ENCODE assay signal across 1 cellular context in the genomic region with DNA sequence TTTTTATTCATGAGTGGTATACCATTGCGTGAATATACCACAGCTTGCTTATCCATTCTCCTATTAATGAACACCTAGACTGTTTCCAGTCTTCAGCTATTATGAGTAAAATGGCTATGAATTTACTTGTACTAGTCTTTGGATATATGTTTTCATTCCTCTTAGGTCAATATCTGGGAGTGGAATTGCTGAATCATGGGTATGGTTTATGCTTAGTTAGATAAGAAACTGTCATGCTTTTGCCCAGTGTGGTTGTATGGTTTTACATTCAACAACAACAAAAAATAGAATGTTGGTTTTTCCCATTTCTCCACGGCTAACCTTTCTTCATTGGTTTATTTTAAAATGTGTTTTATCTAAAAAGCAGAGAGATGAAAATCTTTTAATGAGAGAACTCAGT.
A peak's percentile ranks its signal among the peaks of the same experiment; 100 is the strongest.
TF ChIP-seq lines count a peak whose summit lies in the region.

No MANE protein-coding gene starts in this region.

TF ChIP-seq in K562, 482 proteins besides CTCF, POLR2A, EP300 and RAD21 (continued from another document):
- no peak for TF ChIP-seq ETV6 (IDR thresholded peaks at IDR 0.05; ENCODE audit: borderline replicate concordance in 1 of 2, low read depth in 2 of 2, low read length in 1 of 2)
- TF ChIP-seq ETV6 (CRISPR knock-in tag; IDR thresholded peaks at IDR 0.05; ENCODE audit: borderline replicate concordance): no peak
- no peak for TF ChIP-seq ZNF134 (CRISPR knock-in tag; conservative IDR thresholded peaks at IDR 0.05)
- TF ChIP-seq FOXA3 (CRISPR knock-in tag; conservative IDR thresholded peaks at IDR 0.05 in 1 of 2, IDR thresholded peaks at IDR 0.05 in 1 of 2): peak in 1 of 2 experiments; percentile 82; a peak in 2 of 4 replicates
- no peak for TF ChIP-seq RFX5 (IDR thresholded peaks at IDR 0.05; ENCODE audit: low read depth, low read length)
- TF ChIP-seq PRDM10 (IDR thresholded peaks at IDR 0.05; ENCODE audit: partially characterized antibody): no peak
- peak; percentile 60 for TF ChIP-seq NCOR1 (IDR thresholded peaks at IDR 0.05)
- TF ChIP-seq, protein P1, sequence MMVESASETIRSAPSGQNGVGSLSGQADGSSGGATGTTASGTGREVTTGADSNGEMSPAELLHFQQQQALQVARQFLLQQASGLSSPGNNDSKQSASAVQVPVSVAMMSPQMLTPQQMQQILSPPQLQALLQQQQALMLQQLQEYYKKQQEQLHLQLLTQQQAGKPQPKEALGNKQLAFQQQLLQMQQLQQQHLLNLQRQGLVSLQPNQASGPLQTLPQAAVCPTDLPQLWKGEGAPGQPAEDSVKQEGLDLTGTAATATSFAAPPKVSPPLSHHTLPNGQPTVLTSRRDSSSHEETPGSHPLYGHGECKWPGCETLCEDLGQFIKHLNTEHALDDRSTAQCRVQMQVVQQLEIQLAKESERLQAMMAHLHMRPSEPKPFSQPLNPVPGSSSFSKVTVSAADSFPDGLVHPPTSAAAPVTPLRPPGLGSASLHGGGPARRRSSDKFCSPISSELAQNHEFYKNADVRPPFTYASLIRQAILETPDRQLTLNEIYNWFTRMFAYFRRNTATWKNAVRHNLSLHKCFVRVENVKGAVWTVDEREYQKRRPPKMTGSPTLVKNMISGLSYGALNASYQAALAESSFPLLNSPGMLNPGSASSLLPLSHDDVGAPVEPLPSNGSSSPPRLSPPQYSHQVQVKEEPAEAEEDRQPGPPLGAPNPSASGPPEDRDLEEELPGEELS (CRISPR knock-in tag; IDR thresholded peaks at IDR 0.05; ENCODE audit: borderline replicate concordance): no peak
- TF ChIP-seq ZNF197 (CRISPR knock-in tag; IDR thresholded peaks at IDR 0.05; ENCODE audit: low read depth): 0 out of 2 replicates have a peak, but pooled peaks have one; percentile 24
- TF ChIP-seq RNF2 (IDR thresholded peaks at IDR 0.05): peak; percentile 30; the same call in 1 of the 2 replicates
- peak in 1 of 2 experiments; percentile 76; a peak in 1 of 3 replicates for TF ChIP-seq CBX3 (IDR thresholded peaks at IDR 0.05; ENCODE audit: borderline replicate concordance in 1 of 2, low read length in 2 of 2)
- TF ChIP-seq XRCC4 (IDR thresholded peaks at IDR 0.05; ENCODE audit: extremely low read depth, insufficient read depth, insufficient read length): no peak
- TF ChIP-seq ZNF717 (CRISPR knock-in tag; IDR thresholded peaks at IDR 0.05): no peak
- TF ChIP-seq SPI1 (IDR thresholded peaks at IDR 0.05; ENCODE audit: borderline replicate concordance, low read depth, low read length): no peak
- no peak for TF ChIP-seq RBM39 (optimal IDR thresholded peaks at IDR 0.05; ENCODE audit: low read depth, low read length)
- TF ChIP-seq MTA3 (IDR thresholded peaks at IDR 0.05; ENCODE audit: borderline replicate concordance): no peak
- TF ChIP-seq ATF6 (CRISPR knock-in tag; IDR thresholded peaks at IDR 0.05): no peak
- TF ChIP-seq TRIM24 (IDR thresholded peaks at IDR 0.05): peak; percentile 57 to 72; a peak in 3 of 4 replicates
- peak; percentile 43 for TF ChIP-seq BRD9 (IDR thresholded peaks at IDR 0.05; ENCODE audit: low read depth, partially characterized antibody)
- TF ChIP-seq THRB (CRISPR knock-in tag; conservative IDR thresholded peaks at IDR 0.05): no peak
- TF ChIP-seq ZSCAN29 (IDR thresholded peaks at IDR 0.05): no peak
- TF ChIP-seq HOXB6 (CRISPR knock-in tag; IDR thresholded peaks at IDR 0.05; ENCODE audit: borderline replicate concordance): no peak
- TF ChIP-seq ZNF668 (CRISPR knock-in tag; IDR thresholded peaks at IDR 0.05): no peak
- no peak for TF ChIP-seq HSF4 (CRISPR knock-in tag; IDR thresholded peaks at IDR 0.05; ENCODE audit: borderline replicate concordance)
- TF ChIP-seq FOXK1 (CRISPR knock-in tag; IDR thresholded peaks at IDR 0.05; ENCODE audit: borderline replicate concordance): no peak
- TF ChIP-seq NFE2 (IDR thresholded peaks at IDR 0.05; ENCODE audit: low read depth): peak; percentile 98
- TF ChIP-seq FOXK2 (conservative IDR thresholded peaks at IDR 0.05 in 1 of 2, IDR thresholded peaks at IDR 0.05 in 1 of 2; ENCODE audit: low read depth in 2 of 2): peak in 1 of 2 experiments; percentile 35; a peak in 1 of 4 replicates
- no peak for TF ChIP-seq RBFOX2 (IDR thresholded peaks at IDR 0.05; ENCODE audit: low read depth, low read length)
- TF ChIP-seq ZBTB43 (CRISPR knock-in tag; IDR thresholded peaks at IDR 0.05): no peak
- peak in 1 of 2 experiments; percentile 48; a peak in 2 of 4 replicates for TF ChIP-seq MNT (conservative IDR thresholded peaks at IDR 0.05)
- no peak for TF ChIP-seq OTX1 (CRISPR knock-in tag; IDR thresholded peaks at IDR 0.05)
- no peak for TF ChIP-seq STAT5B (CRISPR knock-in tag; IDR thresholded peaks at IDR 0.05)
- TF ChIP-seq SMAD3 (CRISPR knock-in tag; conservative IDR thresholded peaks at IDR 0.05): no peak
- no peak for TF ChIP-seq MTA1 (IDR thresholded peaks at IDR 0.05; ENCODE audit: borderline replicate concordance)
- no peak for TF ChIP-seq CREB3L1 (IDR thresholded peaks at IDR 0.05; ENCODE audit: borderline replicate concordance, low read depth)
- TF ChIP-seq CCNT2 (IDR thresholded peaks at IDR 0.05; ENCODE audit: borderline replicate concordance, extremely low read depth, insufficient read length, low read depth, low read length): no peak
- no peak for TF ChIP-seq HCFC1 (IDR thresholded peaks at IDR 0.05; ENCODE audit: low read depth, low read length)
- TF ChIP-seq FOXM1 (IDR thresholded peaks at IDR 0.05; ENCODE audit: low read depth): peak; percentile 46; the same call in 1 of the 2 replicates
- TF ChIP-seq FOXM1 (CRISPR knock-in tag; IDR thresholded peaks at IDR 0.05; ENCODE audit: low read depth): no peak
- TF ChIP-seq TEAD1 (CRISPR knock-in tag; IDR thresholded peaks at IDR 0.05): peak in 1 of 2 experiments; percentile 50; a peak in 1 of 4 replicates
- peak; percentile 69 for TF ChIP-seq MTA2 (IDR thresholded peaks at IDR 0.05; ENCODE audit: low read depth)
- no peak for TF ChIP-seq PBX2 (CRISPR knock-in tag; IDR thresholded peaks at IDR 0.05; ENCODE audit: low read depth)
- peak; percentile 80 for TF ChIP-seq PBX2 (tag; conservative IDR thresholded peaks at IDR 0.05; ENCODE audit: low read depth)
- TF ChIP-seq RBM22 (IDR thresholded peaks at IDR 0.05; ENCODE audit: low read depth, low read length, poor library complexity, severe bottlenecking): no peak
- TF ChIP-seq, protein P2, sequence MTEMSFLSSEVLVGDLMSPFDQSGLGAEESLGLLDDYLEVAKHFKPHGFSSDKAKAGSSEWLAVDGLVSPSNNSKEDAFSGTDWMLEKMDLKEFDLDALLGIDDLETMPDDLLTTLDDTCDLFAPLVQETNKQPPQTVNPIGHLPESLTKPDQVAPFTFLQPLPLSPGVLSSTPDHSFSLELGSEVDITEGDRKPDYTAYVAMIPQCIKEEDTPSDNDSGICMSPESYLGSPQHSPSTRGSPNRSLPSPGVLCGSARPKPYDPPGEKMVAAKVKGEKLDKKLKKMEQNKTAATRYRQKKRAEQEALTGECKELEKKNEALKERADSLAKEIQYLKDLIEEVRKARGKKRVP (CRISPR knock-in tag; IDR thresholded peaks at IDR 0.05): no peak
- no peak for TF ChIP-seq ZC3H8 (IDR thresholded peaks at IDR 0.05)
- no peak for TF ChIP-seq SRSF7 (optimal IDR thresholded peaks at IDR 0.05; ENCODE audit: low read depth, low read length)
